Comparison of ENCODE assay signal across 8 cellular contexts in the genomic region with DNA sequence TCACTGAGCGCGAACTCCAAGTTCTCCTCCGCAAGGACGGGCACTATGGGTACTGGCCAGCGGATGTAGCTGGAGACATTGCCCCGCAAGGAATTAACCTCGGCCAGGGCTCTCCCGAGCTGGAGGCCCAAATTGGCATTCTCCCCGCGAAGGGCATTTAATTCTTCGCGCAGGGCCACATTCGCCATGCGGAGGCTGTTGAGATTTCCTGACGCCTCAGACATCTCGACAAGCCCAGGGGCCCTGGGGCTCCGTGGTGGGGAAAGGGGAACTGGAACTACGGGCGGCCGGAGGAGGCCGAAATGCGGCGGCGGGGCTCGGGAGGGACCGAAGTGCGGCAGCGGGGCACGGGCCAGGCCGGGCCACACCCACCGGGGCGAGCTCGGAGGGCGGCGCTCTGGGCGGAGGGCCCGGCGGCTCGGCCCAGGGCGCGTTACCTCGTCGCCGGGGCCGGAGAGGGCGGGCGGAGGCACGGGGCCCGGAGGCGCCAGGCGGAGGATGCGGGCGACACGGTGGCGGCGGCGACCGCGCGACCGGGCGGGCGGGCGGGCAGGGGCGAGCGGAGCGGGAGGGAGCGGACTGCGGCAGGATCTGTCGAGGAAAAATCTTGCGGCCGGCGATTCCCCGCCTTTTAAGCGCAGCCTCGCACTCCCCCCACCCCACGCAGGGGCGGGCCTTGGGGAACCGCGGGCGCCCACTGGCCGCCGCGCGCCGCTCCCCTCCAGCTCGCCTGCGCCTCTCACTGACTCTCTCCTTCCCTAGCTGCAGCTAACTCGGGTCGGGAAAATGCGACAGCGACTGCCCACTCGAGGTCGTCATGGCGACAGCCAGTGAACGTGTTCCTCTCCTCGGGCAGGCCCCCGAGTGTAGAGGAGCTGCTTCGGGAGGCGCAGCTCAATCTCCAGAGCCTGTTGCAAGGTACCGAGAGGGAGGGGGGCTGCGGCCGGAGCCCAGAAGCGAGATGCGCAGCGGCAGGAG. TPM values are rescaled to one million over a fixed set of nuclear protein-coding genes. Genes with fewer than 3 reads are reported as not detected.
DNase-seq lines count a peak whose midpoint lies in the region; ATAC-seq and TF ChIP-seq lines count a peak whose summit lies in the region.

A gene (minus strand): TSS at position 599 of the 978 bp plus-strand sequence.

- TF ChIP-seq CTCF in GM20000 (IDR thresholded peaks at IDR 0.05; ENCODE audit: extremely low read depth, missing control alignments): no peak
- TF ChIP-seq CTCF in LNCaP clone FGC (IDR thresholded peaks at IDR 0.05; ENCODE audit: control insufficient read depth, extremely low read depth, insufficient read depth): no peak
- no peak for TF ChIP-seq CTCF in omental fat pad (IDR thresholded peaks at IDR 0.05)

- no peak within 1 kb of the TSS for H3K27ac ChIP-seq in thymus (ENCODE audit: low read depth)

- H3K4me1 Mint-ChIP-seq in activated naive CD8-positive, alpha-beta T cell treated with anti-CD3 and anti-CD28 coated beads, Interleukin-2, amount 50 U/mL, for 24 hours: peaks cover 5% of the 10 kb centered on the region

- no peaks in the 10 kb centered on the region for H3K36me3 ChIP-seq in thymus (ENCODE audit: control insufficient read depth, insufficient read depth)

- DNase-seq in C1 segment of cervical spinal cord (lab: John Stamatoyannopoulos, UW): peak; percentile 14 to 95 (median 61)
- peak; percentile 63 for DNase-seq in GM20000 (ENCODE audit: low spot score)
- DNase-seq in LNCaP clone FGC (ENCODE audit: low read depth): peak; percentile 54
- peak; percentile 45 for DNase-seq in SK-MEL-5 (ENCODE audit: low read depth, low spot score)
- DNase-seq in activated naive CD8-positive, alpha-beta T cell treated with anti-CD3 and anti-CD28 coated beads, Interleukin-2, amount 50 U/mL, for 24 hours: peak; percentile 57
- peak; percentile 77 to 96 (median 90) for DNase-seq in head of caudate nucleus
- no peak for DNase-seq in omental fat pad (ENCODE audit: low spot score)

- no peaks in the 10 kb centered on the region for H3K36me3 Mint-ChIP-seq in activated naive CD8-positive, alpha-beta T cell treated with anti-CD3 and anti-CD28 coated beads, Interleukin-2, amount 50 U/mL, for 24 hours (ENCODE audit: low read depth)

- H3K27ac Mint-ChIP-seq in activated naive CD8-positive, alpha-beta T cell treated with anti-CD3 and anti-CD28 coated beads, Interleukin-2, amount 50 U/mL, for 24 hours: no peak within 1 kb of the TSS

- H3K4me1 ChIP-seq in thymus (ENCODE audit: control insufficient read depth, insufficient read depth, low read length): no peaks in the 10 kb centered on the region

- peak; percentile 71 for ATAC-seq in activated naive CD8-positive, alpha-beta T cell treated with anti-CD3 and anti-CD28 coated beads, Interleukin-2, amount 50 U/mL, for 24 hours
- peak; percentile 85 for ATAC-seq in omental fat pad (ENCODE audit: low FRiP score)

- in situ Hi-C loops in SK-MEL-5 (cut with HindIII; ENCODE audit: low pct_unique_long_range_greater_than_20kb, low sequenced_read_pairs): no loop called here

- peak within 1 kb of the TSS; percentile 44 for H3K4me3 ChIP-seq in LNCaP clone FGC (ENCODE audit: low read depth, low read length)
- H3K4me3 ChIP-seq in thymus (ENCODE audit: low read length): peak within 1 kb of the TSS; percentile 44

- intact Hi-C loops in head of caudate nucleus (cut with DNase I): loop anchor here (2.0 kb wide), 1 partner anchor 49 kb away; a partner anchor contains a TSS

- H3K4me3 Mint-ChIP-seq in activated naive CD8-positive, alpha-beta T cell treated with anti-CD3 and anti-CD28 coated beads, Interleukin-2, amount 50 U/mL, for 24 hours: peak within 1 kb of the TSS; percentile 57

- 2% methylated on average over 106 of the region's 106 CpGs for WGBS in thymus

- peaks cover 43% of the 10 kb centered on the region for H3K27me3 Mint-ChIP-seq in activated naive CD8-positive, alpha-beta T cell treated with anti-CD3 and anti-CD28 coated beads, Interleukin-2, amount 50 U/mL, for 24 hours

- H3K9me3 Mint-ChIP-seq in activated naive CD8-positive, alpha-beta T cell treated with anti-CD3 and anti-CD28 coated beads, Interleukin-2, amount 50 U/mL, for 24 hours: no peaks in the 10 kb centered on the region

- peaks cover 18% of the 10 kb centered on the region for H3K27me3 ChIP-seq in thymus (ENCODE audit: control insufficient read depth, insufficient read depth)

- H3K9me3 ChIP-seq in thymus (ENCODE audit: control insufficient read depth): no peaks in the 10 kb centered on the region

RNA-seq across cellular contexts. Expression of the gene that starts here (rescaled TPM):
- 0.29 and 0.40 TPM in 2 replicates for total RNA-seq in SK-MEL-5 (2014; rRNA removed; shearing (Covaris generic))
- polyA plus RNA-seq in SK-MEL-5 (2015; cell fraction: cytosol; rRNA removed): 0.46 and 0.56 TPM in 2 replicates
- polyA plus RNA-seq in SK-MEL-5 (2015; cell fraction: nucleus; rRNA removed): 0.34 and 2.0 TPM in 2 replicates
- 1 to 10 TPM; 3.7 to 6.9 (median 4.4) TPM for total RNA-seq in omental fat pad
- 0.96 TPM for polyA plus RNA-seq in thymus
